ENCODE assay signal across 11 cellular contexts in the genomic region with DNA sequence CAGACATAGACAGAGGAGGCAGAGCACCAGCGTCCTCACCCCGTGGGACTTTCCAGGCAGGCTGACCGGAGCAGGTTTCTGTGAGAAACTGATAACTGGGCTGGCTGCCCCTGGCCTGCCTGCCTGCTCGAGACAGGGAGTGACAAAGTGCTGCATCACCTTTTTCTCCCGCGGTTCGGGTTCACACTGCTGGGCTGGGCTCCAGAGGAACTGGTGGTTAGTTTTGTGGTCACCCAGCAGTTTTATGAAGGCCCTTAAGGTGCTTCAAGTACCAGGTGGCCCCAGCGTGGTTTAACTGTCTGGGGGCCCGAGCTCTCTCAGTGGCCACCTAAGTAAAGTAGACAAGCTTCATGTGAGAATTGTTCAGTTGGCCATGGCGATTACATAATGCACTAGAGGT.
DNase-seq lines count a peak whose midpoint lies in the region; ATAC-seq and TF ChIP-seq lines count a peak whose summit lies in the region.
"Had no signal": no experiment of that assay in that cellular context is flagged by ENCODE, and none has a peak within 500 bp of the region (broad histone marks: within the 10 kb centered on the region; RNA-seq: fewer than 3 reads in every experiment).

No MANE protein-coding gene starts in this region.

- no peaks in the 10 kb centered on the region for H3K9me3 Mint-ChIP-seq in CD8-positive, alpha-beta T cell
- H3K9me3 Mint-ChIP-seq in activated CD4-positive, alpha-beta T cell treated with anti-CD3 and anti-CD28 coated beads, Interleukin-2, amount 10 ng/mL, durations not matched to agents 24 days and 14 days = peaks cover 7% of the 10 kb centered on the region
- no peaks in the 10 kb centered on the region for H3K9me3 Mint-ChIP-seq in central memory CD8-positive, alpha-beta T cell

- no peaks in the 10 kb centered on the region for H3K9me3 ChIP-seq in CD8-positive, alpha-beta T cell (ENCODE audit: low read length)
- H3K9me3 ChIP-seq: suprapubic skin had no signal

- H3K27me3 Mint-ChIP-seq in CD8-positive, alpha-beta T cell (ENCODE audit: low read depth) = no peaks in the 10 kb centered on the region
- H3K27me3 Mint-ChIP-seq in activated CD4-positive, alpha-beta T cell treated with anti-CD3 and anti-CD28 coated beads, Interleukin-2, amount 10 ng/mL, durations not matched to agents 24 days and 14 days = no peaks in the 10 kb centered on the region
- no peaks in the 10 kb centered on the region for H3K27me3 Mint-ChIP-seq in central memory CD8-positive, alpha-beta T cell

- H3K4me3 Mint-ChIP-seq in CD8-positive, alpha-beta T cell = peak overlapping the region; percentile 54
- peak overlapping the region; percentile 5 for H3K4me3 Mint-ChIP-seq in activated CD4-positive, alpha-beta T cell treated with anti-CD3 and anti-CD28 coated beads, Interleukin-2, amount 10 ng/mL, durations not matched to agents 24 days and 14 days
- peak overlapping the region; percentile 46 for H3K4me3 Mint-ChIP-seq in central memory CD8-positive, alpha-beta T cell

- peak overlapping the region; percentile 85 for H3K27ac Mint-ChIP-seq in CD8-positive, alpha-beta T cell
- H3K27ac Mint-ChIP-seq in activated CD4-positive, alpha-beta T cell treated with anti-CD3 and anti-CD28 coated beads, Interleukin-2, amount 10 ng/mL, durations not matched to agents 24 days and 14 days = peak overlapping the region; percentile 30
- peak overlapping the region; percentile 88 for H3K27ac Mint-ChIP-seq in central memory CD8-positive, alpha-beta T cell (ENCODE audit: low read depth)

- CTCF ChIA-PET in CD8-positive, alpha-beta T cell (lab: Charles Lee) = interaction anchor here (1.0 to 24.3 kb wide), 3 partner anchors 12 to 1077 kb away, joined by 3 to 283 read pairs (median 3); no protein-coding TSS in a partner anchor

- no peak for TF ChIP-seq CTCF in CD8-positive, alpha-beta T cell (IDR thresholded peaks at IDR 0.05)

- H3K4me1 ChIP-seq in CD8-positive, alpha-beta T cell (ENCODE audit: insufficient read depth, low read length) = peaks cover 68% of the 10 kb centered on the region
- H3K4me1 ChIP-seq: suprapubic skin had no signal

- intact Hi-C loops in CD8-positive, alpha-beta T cell (cut with DNase I, micrococcal nuclease) = loop anchor here (5.0 to 10.0 kb wide), 2 partner anchors 736 to 1074 kb away; a partner anchor contains a TSS
- intact Hi-C loops in activated CD4-positive, alpha-beta T cell treated with anti-CD3 and anti-CD28 coated beads, Interleukin-2, amount 10 ng/mL, durations not matched to agents 24 days and 14 days (cut with micrococcal nuclease) = loop anchor here (2.0 kb wide), 1 partner anchor 28 kb away; no protein-coding TSS in a partner anchor

- H3K4me3 ChIP-seq in CD8-positive, alpha-beta T cell (ENCODE audit: low read depth, low read length) = peak overlapping the region; percentile 12
- H3K4me3 ChIP-seq: skin epidermis, suprapubic skin had no signal

- peaks cover 93% of the 10 kb centered on the region for H3K4me1 Mint-ChIP-seq in CD8-positive, alpha-beta T cell (ENCODE audit: low read depth)
- peaks cover 78% of the 10 kb centered on the region for H3K4me1 Mint-ChIP-seq in activated CD4-positive, alpha-beta T cell treated with anti-CD3 and anti-CD28 coated beads, Interleukin-2, amount 10 ng/mL, durations not matched to agents 24 days and 14 days
- peaks cover 70% of the 10 kb centered on the region for H3K4me1 Mint-ChIP-seq in central memory CD8-positive, alpha-beta T cell

- no peak overlapping the region for H3K27ac ChIP-seq in CD8-positive, alpha-beta T cell (ENCODE audit: low read depth, low read length)
- H3K27ac ChIP-seq: C4-2B, suprapubic skin had no signal

- no peaks in the 10 kb centered on the region for H3K27me3 ChIP-seq in CD8-positive, alpha-beta T cell (ENCODE audit: insufficient read depth, low read length)

- peak in 5 of 7 experiments; percentile 35 to 75 (median 55) for DNase-seq in CD8-positive, alpha-beta T cell
- peak; percentile 86 for DNase-seq in activated CD4-positive, alpha-beta T cell treated with anti-CD3 and anti-CD28 coated beads, Interleukin-2, amount 10 ng/mL, durations not matched to agents 24 days and 14 days
- DNase-seq in central memory CD8-positive, alpha-beta T cell (ENCODE audit: low spot score in 2 of 2) = peak in 1 of 2 donors; percentile 49
- no peak for DNase-seq in HPDE6-E6E7 (ENCODE audit: extremely low spot score)

- POLR2A ChIA-PET in CD8-positive, alpha-beta T cell (lab: Charles Lee) = interaction anchor here (1.5 to 3.4 kb wide), 5 partner anchors 8 to 1069 kb away, joined by 3 to 16 read pairs (median 5); no protein-coding TSS in a partner anchor

- H3K36me3 Mint-ChIP-seq in CD8-positive, alpha-beta T cell = peaks cover 5% of the 10 kb centered on the region
- peaks cover 2% of the 10 kb centered on the region for H3K36me3 Mint-ChIP-seq in activated CD4-positive, alpha-beta T cell treated with anti-CD3 and anti-CD28 coated beads, Interleukin-2, amount 10 ng/mL, durations not matched to agents 24 days and 14 days (ENCODE audit: low read depth)
- H3K36me3 Mint-ChIP-seq in central memory CD8-positive, alpha-beta T cell (ENCODE audit: insufficient read depth) = no peaks in the 10 kb centered on the region

- peak; percentile 42 for ATAC-seq in CD8-positive, alpha-beta T cell
- ATAC-seq in HG02798 (IDR thresholded peaks at IDR 0.05; ENCODE audit: poor library complexity, unreplicated experiment) = peak; percentile 70
- ATAC-seq in central memory CD8-positive, alpha-beta T cell (replicated peaks; ENCODE audit: extremely low read depth, poor library complexity, severe bottlenecking) = peak; percentile 82
- ATAC-seq in GM19023 (IDR thresholded peaks at IDR 0.05; ENCODE audit: unreplicated experiment) = no peak
- no peak for ATAC-seq in HG02642 (IDR thresholded peaks at IDR 0.05; ENCODE audit: poor library complexity, unreplicated experiment)
- ATAC-seq in GM19455 (IDR thresholded peaks at IDR 0.05; ENCODE audit: unreplicated experiment) = no peak

- H3K36me3 ChIP-seq in CD8-positive, alpha-beta T cell (ENCODE audit: insufficient read depth, low read length) = no peaks in the 10 kb centered on the region
- H3K36me3 ChIP-seq: suprapubic skin had no signal

Comparison
In these comparisons a context has a peak if more than half of its experiments do, and no peak if none do; other contexts are left out.
1. ATAC-seq: peak in CD8-positive, alpha-beta T cell (single experiment), HG02798 (single experiment) and central memory CD8-positive, alpha-beta T cell (single experiment); none in GM19023 (single experiment), HG02642 (single experiment) and GM19455 (single experiment).
2. H3K27ac Mint-ChIP-seq: peak in every context shown above with its lines; median percentile 88 in central memory CD8-positive, alpha-beta T cell; 85 in CD8-positive, alpha-beta T cell; 30 in activated CD4-positive, alpha-beta T cell treated with anti-CD3 and anti-CD28 coated beads, Interleukin-2, amount 10 ng/mL, durations not matched to agents 24 days and 14 days.
3. Peak in every context shown above with its lines, with median percentiles within 50 percentile points of each other: H3K4me3 Mint-ChIP-seq.